1 cellular context compared by ENCODE assay signal in the genomic region with DNA sequence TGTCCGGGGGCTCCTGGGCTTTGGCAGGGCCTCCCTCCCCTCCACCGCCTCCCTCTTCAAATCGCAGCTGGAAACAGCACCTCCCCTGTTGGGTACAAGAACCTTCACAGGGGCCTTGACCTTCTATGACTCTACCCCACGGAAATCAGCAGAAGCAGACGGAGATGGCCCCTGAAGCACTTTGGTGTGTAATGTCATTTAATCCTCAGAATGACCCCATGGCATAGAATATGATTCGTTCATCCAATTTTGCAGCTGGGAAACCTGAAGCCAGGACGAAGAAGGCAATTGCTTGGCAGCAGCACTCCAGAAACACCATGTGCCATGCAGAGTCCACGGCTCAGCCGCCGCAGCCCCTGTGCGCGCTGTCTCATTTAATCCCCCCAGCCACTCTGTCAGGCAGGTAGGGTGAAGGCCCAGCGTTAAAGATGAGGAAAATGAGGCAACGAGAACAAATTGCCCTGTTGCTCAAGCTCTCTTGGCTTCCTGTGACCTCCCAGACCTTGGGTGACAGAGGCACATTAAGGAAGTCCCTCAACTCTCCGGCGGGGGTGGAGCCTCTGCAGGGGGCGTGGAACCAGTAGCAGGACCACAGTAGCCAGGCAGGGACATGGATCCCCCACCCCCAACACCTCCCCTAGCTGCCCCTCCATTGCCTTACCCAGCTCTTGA.
TF ChIP-seq lines count a peak whose summit lies in the region.

No MANE protein-coding gene starts in this region.

TF ChIP-seq in liver, 16 proteins besides CTCF, POLR2A, EP300 and RAD21 (continued from another document):
- TF ChIP-seq, protein P1, sequence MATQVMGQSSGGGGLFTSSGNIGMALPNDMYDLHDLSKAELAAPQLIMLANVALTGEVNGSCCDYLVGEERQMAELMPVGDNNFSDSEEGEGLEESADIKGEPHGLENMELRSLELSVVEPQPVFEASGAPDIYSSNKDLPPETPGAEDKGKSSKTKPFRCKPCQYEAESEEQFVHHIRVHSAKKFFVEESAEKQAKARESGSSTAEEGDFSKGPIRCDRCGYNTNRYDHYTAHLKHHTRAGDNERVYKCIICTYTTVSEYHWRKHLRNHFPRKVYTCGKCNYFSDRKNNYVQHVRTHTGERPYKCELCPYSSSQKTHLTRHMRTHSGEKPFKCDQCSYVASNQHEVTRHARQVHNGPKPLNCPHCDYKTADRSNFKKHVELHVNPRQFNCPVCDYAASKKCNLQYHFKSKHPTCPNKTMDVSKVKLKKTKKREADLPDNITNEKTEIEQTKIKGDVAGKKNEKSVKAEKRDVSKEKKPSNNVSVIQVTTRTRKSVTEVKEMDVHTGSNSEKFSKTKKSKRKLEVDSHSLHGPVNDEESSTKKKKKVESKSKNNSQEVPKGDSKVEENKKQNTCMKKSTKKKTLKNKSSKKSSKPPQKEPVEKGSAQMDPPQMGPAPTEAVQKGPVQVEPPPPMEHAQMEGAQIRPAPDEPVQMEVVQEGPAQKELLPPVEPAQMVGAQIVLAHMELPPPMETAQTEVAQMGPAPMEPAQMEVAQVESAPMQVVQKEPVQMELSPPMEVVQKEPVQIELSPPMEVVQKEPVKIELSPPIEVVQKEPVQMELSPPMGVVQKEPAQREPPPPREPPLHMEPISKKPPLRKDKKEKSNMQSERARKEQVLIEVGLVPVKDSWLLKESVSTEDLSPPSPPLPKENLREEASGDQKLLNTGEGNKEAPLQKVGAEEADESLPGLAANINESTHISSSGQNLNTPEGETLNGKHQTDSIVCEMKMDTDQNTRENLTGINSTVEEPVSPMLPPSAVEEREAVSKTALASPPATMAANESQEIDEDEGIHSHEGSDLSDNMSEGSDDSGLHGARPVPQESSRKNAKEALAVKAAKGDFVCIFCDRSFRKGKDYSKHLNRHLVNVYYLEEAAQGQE (IDR thresholded peaks at IDR 0.05) = no peak
- no peak for TF ChIP-seq HNF4G (IDR thresholded peaks at IDR 0.05)
- no peak for TF ChIP-seq FOXA1 (IDR thresholded peaks at IDR 0.05)
- TF ChIP-seq FOXA2 (IDR thresholded peaks at IDR 0.05) = no peak
- TF ChIP-seq RXRA (IDR thresholded peaks at IDR 0.05) = no peak
- TF ChIP-seq, protein P2, sequence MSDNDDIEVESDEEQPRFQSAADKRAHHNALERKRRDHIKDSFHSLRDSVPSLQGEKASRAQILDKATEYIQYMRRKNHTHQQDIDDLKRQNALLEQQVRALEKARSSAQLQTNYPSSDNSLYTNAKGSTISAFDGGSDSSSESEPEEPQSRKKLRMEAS (IDR thresholded peaks at IDR 0.05) = no peak
- TF ChIP-seq SP1 (IDR thresholded peaks at IDR 0.05) = peak; percentile 19
